10 cellular contexts compared by ENCODE assay signal in genomic region chr13:100515410-100515800, GRCh38.
"Had no signal": no experiment of that assay in that cellular context is flagged by ENCODE, and none has a peak within 500 bp of the region (broad histone marks: within the 10 kb centered on the region; RNA-seq: fewer than 3 reads in every experiment).

No MANE protein-coding gene starts in this region.

- H3K36me3 Mint-ChIP-seq: activated naive CD4-positive, alpha-beta T cell treated with anti-CD3 and anti-CD28 coated beads, Interleukin-2, amount 50 U/mL, for 24 hours had no signal

- H3K27me3 Mint-ChIP-seq: activated naive CD4-positive, alpha-beta T cell treated with anti-CD3 and anti-CD28 coated beads, Interleukin-2, amount 50 U/mL, for 24 hours; activated T-cell treated with anti-CD3 and anti-CD28 coated beads, Interleukin-2, amount 50 U/mL, for 24 hours had no signal

- H3K4me3 Mint-ChIP-seq: activated CD4-positive, alpha-beta memory T cell treated with anti-CD3 and anti-CD28 coated beads, Interleukin-2, amount 10 ng/mL, durations not matched to agents 7 days and 5 days; activated naive CD4-positive, alpha-beta T cell treated with anti-CD3 and anti-CD28 coated beads, Interleukin-2, amount 50 U/mL, for 24 hours; activated T-cell treated with anti-CD3 and anti-CD28 coated beads, Interleukin-2, amount 50 U/mL, for 24 hours had no signal

- H3K9me3 Mint-ChIP-seq: activated CD4-positive, alpha-beta memory T cell treated with anti-CD3 and anti-CD28 coated beads, Interleukin-2, amount 10 ng/mL, durations not matched to agents 7 days and 5 days; activated naive CD4-positive, alpha-beta T cell treated with anti-CD3 and anti-CD28 coated beads, Interleukin-2, amount 50 U/mL, for 24 hours; activated T-cell treated with anti-CD3 and anti-CD28 coated beads, Interleukin-2, amount 50 U/mL, for 24 hours had no signal

- H3K27ac Mint-ChIP-seq: activated CD4-positive, alpha-beta memory T cell treated with anti-CD3 and anti-CD28 coated beads, Interleukin-2, amount 10 ng/mL, durations not matched to agents 7 days and 5 days; activated naive CD4-positive, alpha-beta T cell treated with anti-CD3 and anti-CD28 coated beads, Interleukin-2, amount 50 U/mL, for 24 hours; activated T-cell treated with anti-CD3 and anti-CD28 coated beads, Interleukin-2, amount 50 U/mL, for 24 hours had no signal

- H3K27ac ChIP-seq: adrenal gland, gastrocnemius medialis, heart right ventricle, pancreas, thoracic aorta, VCaP had no signal

- H3K9me3 ChIP-seq: adrenal gland, gastrocnemius medialis, heart right ventricle, pancreas, thoracic aorta had no signal

- H3K27me3 ChIP-seq: adrenal gland, dorsolateral prefrontal cortex, gastrocnemius medialis, heart right ventricle, pancreas had no signal
